ENCODE assay signal across 8 cellular contexts in genomic region chr7:56074371-56074791, GRCh38. TPM values are rescaled to one million over a fixed set of nuclear protein-coding genes. Genes with fewer than 3 reads are reported as not detected.
DNase-seq lines count a peak whose midpoint lies in the region; ATAC-seq and TF ChIP-seq lines count a peak whose summit lies in the region.

No MANE protein-coding gene starts in this region.

- TF ChIP-seq CTCF in ascending aorta (IDR thresholded peaks at IDR 0.05) (peak; percentile 84 to 92 (median 85)), hepatocyte (IDR thresholded peaks at IDR 0.05; ENCODE audit: poor library complexity) (peak; percentile 97), smooth muscle cell (IDR thresholded peaks at IDR 0.05; ENCODE audit: borderline replicate concordance, insufficient read depth, poor library complexity, severe bottlenecking) (peak; percentile 91)

- intact Hi-C loops in ascending aorta (cut with DNase I), result loop anchor here (1.0 to 2.0 kb wide), 3 partner anchors 69 to 433 kb away; partner anchors contain the start of gene NIPSNAP2

- H3K9me3 ChIP-seq in ascending aorta (no peaks in the 10 kb centered on the region), hepatocyte (ENCODE audit: low read depth) (no peaks in the 10 kb centered on the region), smooth muscle cell (replicated peaks; ENCODE audit: low read depth) (no peaks in the 10 kb centered on the region)

- H3K4me1 ChIP-seq in ascending aorta, result peaks cover 3 to 10% of the 10 kb centered on the region in 2 donors
- H3K4me1 ChIP-seq in hepatocyte (ENCODE audit: insufficient read depth), result no peaks in the 10 kb centered on the region
- no peaks in the 10 kb centered on the region for H3K4me1 ChIP-seq in smooth muscle cell (ENCODE audit: low read depth)

- no peaks in the 10 kb centered on the region for H3K27me3 ChIP-seq in ascending aorta
- no peaks in the 10 kb centered on the region for H3K27me3 ChIP-seq in hepatocyte
- H3K27me3 ChIP-seq in smooth muscle cell (ENCODE audit: low read depth), result no peaks in the 10 kb centered on the region

- H3K36me3 ChIP-seq in ascending aorta (peaks cover 25 to 29% of the 10 kb centered on the region in 2 donors), hepatocyte (replicated peaks; ENCODE audit: insufficient read depth, low read depth) (no peaks in the 10 kb centered on the region), smooth muscle cell (ENCODE audit: low read depth) (peaks cover 5% of the 10 kb centered on the region)

- ATAC-seq in HG02852 (IDR thresholded peaks at IDR 0.05; ENCODE audit: unreplicated experiment), result peak; percentile 94

- no peaks in the 10 kb centered on the region for H4K20me1 ChIP-seq in hepatocyte (ENCODE audit: insufficient read depth, poor library complexity, severe bottlenecking)
- H4K20me1 ChIP-seq in smooth muscle cell (ENCODE audit: low read depth), result peaks cover 3% of the 10 kb centered on the region

- H3F3A ChIP-seq in smooth muscle cell (ENCODE audit: low read depth), result no peaks in the 10 kb centered on the region

- no peaks in the 10 kb centered on the region for H3K9me2 ChIP-seq in hepatocyte (replicated peaks; ENCODE audit: insufficient read depth)

- H3K9ac ChIP-seq in smooth muscle cell (ENCODE audit: low read depth), result no peak overlapping the region

- no peak overlapping the region for H3K4me2 ChIP-seq in hepatocyte
- H3K4me2 ChIP-seq in smooth muscle cell, result no peak overlapping the region

- DNase-seq in SIG-M5 treated with dmso at 0.1 percent for 504 hours (lab: John Stamatoyannopoulos, UW; ENCODE audit: unreplicated experiment) (peak; percentile 79), SIG-M5 (lab: John Stamatoyannopoulos, UW) (no peak), NCI-H1694 treated with DMSO at 0.1 percent for 48 hours (lab: John Stamatoyannopoulos, UW) (peak; percentile 61), T-helper 22 cell (ENCODE audit: low read depth) (peak; percentile 29), ascending aorta (ENCODE audit: low spot score in 2 of 2) (peak; percentile 49 to 95), hepatocyte (ENCODE audit: low spot score) (peak; percentile 91), smooth muscle cell (lab: John Stamatoyannopoulos, UW; ENCODE audit: unreplicated experiment) (peak; percentile 33)

- no peak overlapping the region for H3K4me3 ChIP-seq in ascending aorta
- H3K4me3 ChIP-seq in hepatocyte, result no peak overlapping the region
- no peak overlapping the region for H3K4me3 ChIP-seq in smooth muscle cell

- peak overlapping the region; percentile 29 for H2AFZ ChIP-seq in hepatocyte
- H2AFZ ChIP-seq in smooth muscle cell (ENCODE audit: low read depth), result no peak overlapping the region

- no peaks in the 10 kb centered on the region for H3K79me2 ChIP-seq in hepatocyte
- H3K79me2 ChIP-seq in smooth muscle cell (ENCODE audit: low read depth), result no peaks in the 10 kb centered on the region

- 26% methylated on average over 19 of the region's 19 CpGs for WGBS in hepatocyte (ENCODE audit: low lambda C conversion rate, missing lambda C conversion rate)
- whole genome bisulfite sequencing in smooth muscle cell (ENCODE audit: low lambda C conversion rate), result 30% methylated on average over 19 of the region's 19 CpGs

- H3K27ac ChIP-seq in ascending aorta (peak overlapping the region; percentile 49 to 67), hepatocyte (no peak overlapping the region), smooth muscle cell (ENCODE audit: low read depth) (no peak overlapping the region)

RNA-seq across cellular contexts. Expression of gene SUMF2, which starts 10.3 kb away (rescaled TPM):
- total RNA-seq in ascending aorta, result 74.6 TPM
- total RNA-seq in hepatocyte, result 139 and 161 TPM in 2 replicates
- 163 and 181 TPM in 2 replicates for polyA plus RNA-seq in hepatocyte
- total RNA-seq in smooth muscle cell, result 62.2 and 87.2 TPM in 2 replicates
- 121 and 123 TPM in 2 replicates for polyA plus RNA-seq in smooth muscle cell

RNA-seq across cellular contexts. Expression of gene PHKG1, which starts 18.4 kb away (rescaled TPM):
- total RNA-seq in ascending aorta (1.1 TPM), hepatocyte (not detected in 2 replicates), smooth muscle cell (0.81 TPM in 1 of 2 replicates, not detected in the other)
- polyA plus RNA-seq in hepatocyte (0.13 and 0.28 TPM in 2 replicates), smooth muscle cell (0.26 and 0.33 TPM in 2 replicates)

RNA-seq across cellular contexts. Expression of gene CCT6A, which starts 22.8 kb away (rescaled TPM):
- total RNA-seq in ascending aorta (86.2 TPM), hepatocyte (166 and 206 TPM in 2 replicates), smooth muscle cell (130 and 157 TPM in 2 replicates)
- polyA plus RNA-seq in hepatocyte (121 and 131 TPM in 2 replicates), smooth muscle cell (97.7 and 117 TPM in 2 replicates)

RNA-seq across cellular contexts. Expression of gene PSPH, which starts 23.1 kb away (rescaled TPM):
- total RNA-seq in ascending aorta, result not detected
- 160 TPM in 2 replicates for total RNA-seq in hepatocyte
- 35.5 and 48.0 TPM in 2 replicates for polyA plus RNA-seq in hepatocyte
- total RNA-seq in smooth muscle cell, result 31.2 and 41.5 TPM in 2 replicates
- 14.8 and 17.2 TPM in 2 replicates for polyA plus RNA-seq in smooth muscle cell

RNA-seq across cellular contexts. Expression of gene CHCHD2, which starts 31.9 kb away (rescaled TPM):
- 323 TPM for total RNA-seq in ascending aorta
- 121 and 124 TPM in 2 replicates for total RNA-seq in hepatocyte
- 173 and 189 TPM in 2 replicates for polyA plus RNA-seq in hepatocyte
- total RNA-seq in smooth muscle cell, result 118 and 142 TPM in 2 replicates
- polyA plus RNA-seq in smooth muscle cell, result 146 TPM in 2 replicates

Comparison
In these comparisons a context has a peak if more than half of its experiments do, and no peak if none do; other contexts are left out.
1. H3K27ac ChIP-seq: peak in ascending aorta (2 of 2); none in hepatocyte (single experiment) and smooth muscle cell (single experiment).
2. Peak in every context shown above with its lines, with median percentiles within 50 percentile points of each other: CTCF ChIP-seq.